24 cellular contexts compared by ENCODE assay signal in genomic region chr10:44389556-44389955, GRCh38. TPM values are rescaled to one million over a fixed set of nuclear protein-coding genes. Genes with fewer than 3 reads are reported as not detected.
A peak's percentile ranks its signal among the peaks of the same experiment; 100 is the strongest.
DNase-seq lines count a peak whose midpoint lies in the region; ATAC-seq and TF ChIP-seq lines count a peak whose summit lies in the region.
"Had no signal": no experiment of that assay in that cellular context is flagged by ENCODE, and none has a peak within 500 bp of the region (broad histone marks: within the 10 kb centered on the region; RNA-seq: fewer than 3 reads in every experiment).

No MANE protein-coding gene starts in this region.

- in situ Hi-C loops in GM13977 (cut with MboI; ENCODE audit: low pct_unique_long_range_greater_than_20kb, low sequenced_read_pairs, unreplicated experiment) = loop anchor here (25.0 kb wide), 1 partner anchor 473 kb away; no protein-coding TSS in a partner anchor

- CTCF ChIA-PET in activated CD8-positive, alpha-beta memory T cell treated with anti-CD3 and anti-CD28 coated beads, Interleukin-2, amount 10 ng/mL, durations not matched to agents 7 days and 5 days (lab: Charles Lee) = no interaction called here

- no peaks in the 10 kb centered on the region for H3K36me3 ChIP-seq in osteoblast (ENCODE audit: insufficient read depth, low read length)
- H3K36me3 ChIP-seq: BE2C; BLaER1 treated with 17β-estradiol and CSF1 and Interleukin-3, amounts not matched to agents 10 nM and 100 nM had no signal

- no peaks in the 10 kb centered on the region for H3K9me3 ChIP-seq in osteoblast (ENCODE audit: low read depth, low read length)
- H3K9me3 ChIP-seq: A549; BE2C; BLaER1 treated with 17β-estradiol and CSF1 and Interleukin-3, amounts not matched to agents 10 nM and 100 nM had no signal

- no peaks in the 10 kb centered on the region for H4K20me1 ChIP-seq in osteoblast (ENCODE audit: insufficient read depth, low read length)

- TF ChIP-seq CTCF in GM13977 (IDR thresholded peaks at IDR 0.05; ENCODE audit: extremely low read depth, insufficient read depth, missing control alignments) (no peak), osteoblast (IDR thresholded peaks at IDR 0.05; ENCODE audit: extremely low read depth, low read depth, low read length) (no peak), chondrocyte (IDR thresholded peaks at IDR 0.05) (no peak)

- H3K4me3 ChIP-seq in osteoblast (ENCODE audit: insufficient read depth, low read length) = no peak overlapping the region
- H3K4me3 ChIP-seq: A549; BLaER1 treated with 17β-estradiol and CSF1 and Interleukin-3, amounts not matched to agents 10 nM and 100 nM; GM23248 had no signal

- H3K79me2 ChIP-seq in osteoblast (ENCODE audit: insufficient read depth, low read length) = peaks cover 6% of the 10 kb centered on the region

- H3K27me3 ChIP-seq in osteoblast (ENCODE audit: insufficient read depth, low read length) = no peaks in the 10 kb centered on the region

- peaks cover 4% of the 10 kb centered on the region for H3K4me1 Mint-ChIP-seq in activated CD8-positive, alpha-beta memory T cell treated with anti-CD3 and anti-CD28 coated beads, Interleukin-2, amount 10 ng/mL, durations not matched to agents 7 days and 5 days
- H3K4me1 Mint-ChIP-seq in chondrocyte (ENCODE audit: low read depth) = peaks cover 16% of the 10 kb centered on the region

- H3K4me2 ChIP-seq in osteoblast (ENCODE audit: insufficient read depth, low read length) = no peak overlapping the region
- H3K4me2 ChIP-seq: A549; BLaER1 treated with 17β-estradiol and CSF1 and Interleukin-3, amounts not matched to agents 10 nM and 100 nM had no signal

- peaks cover 11% of the 10 kb centered on the region for H3K4me1 ChIP-seq in osteoblast (ENCODE audit: insufficient read depth, low read length)
- H3K4me1 ChIP-seq: A549, BE2C had no signal

- no peak overlapping the region for H3K27ac Mint-ChIP-seq in activated CD8-positive, alpha-beta memory T cell treated with anti-CD3 and anti-CD28 coated beads, Interleukin-2, amount 10 ng/mL, durations not matched to agents 7 days and 5 days
- no peak overlapping the region for H3K27ac Mint-ChIP-seq in chondrocyte (ENCODE audit: unreplicated experiment)
- H3K27ac Mint-ChIP-seq: CD14-positive monocyte; CD4-positive, alpha-beta T cell; CD8-positive, alpha-beta memory T cell; H9 had no signal

- peak; percentile 14 for DNase-seq in activated CD8-positive, alpha-beta memory T cell treated with anti-CD3 and anti-CD28 coated beads, Interleukin-2, amount 10 ng/mL, durations not matched to agents 7 days and 5 days
- no peak for DNase-seq in activated CD8-positive, alpha-beta memory T cell treated with anti-CD3 and anti-CD28 coated beads for 24 hours
- DNase-seq in GM13977 (ENCODE audit: low spot score) (peak; percentile 68), RPMI8226 (peak; percentile 32), osteoblast (ENCODE audit: insufficient read length, low spot score, missing footprints) (peak; percentile 67), chondrocyte (ENCODE audit: low spot score) (no peak)
- DNase-seq: 8988T; ACHN; AML-193; BE2C; CD4-positive, alpha-beta T cell; CD8-positive, alpha-beta memory T cell; DMS 273 treated with DMSO at 0.1 percent for 48 hours; DMS53; DMS79 treated with DMSO at 0.1 percent for 48 hours; GF-D8; GM23248; H9 had no signal

- ATAC-seq in activated CD8-positive, alpha-beta memory T cell treated with anti-CD3 and anti-CD28 coated beads, Interleukin-2, amount 10 ng/mL, durations not matched to agents 7 days and 5 days = no peak
- ATAC-seq in GM19397 (IDR thresholded peaks at IDR 0.05; ENCODE audit: unreplicated experiment) = no peak
- ATAC-seq: A549, HCT116 had no signal

- H2AFZ ChIP-seq in osteoblast (ENCODE audit: low read length) = no peak overlapping the region
- H2AFZ ChIP-seq: GM23248 had no signal

- H3K4me3 Mint-ChIP-seq in activated CD8-positive, alpha-beta memory T cell treated with anti-CD3 and anti-CD28 coated beads, Interleukin-2, amount 10 ng/mL, durations not matched to agents 7 days and 5 days = no peak overlapping the region
- H3K4me3 Mint-ChIP-seq in chondrocyte (ENCODE audit: unreplicated experiment) = no peak overlapping the region
- H3K4me3 Mint-ChIP-seq: CD14-positive monocyte; CD4-positive, alpha-beta T cell; CD8-positive, alpha-beta memory T cell; H9 had no signal

- H3K36me3 Mint-ChIP-seq in activated CD8-positive, alpha-beta memory T cell treated with anti-CD3 and anti-CD28 coated beads, Interleukin-2, amount 10 ng/mL, durations not matched to agents 7 days and 5 days = no peaks in the 10 kb centered on the region
- peaks cover 3% of the 10 kb centered on the region for H3K36me3 Mint-ChIP-seq in chondrocyte (ENCODE audit: low read depth)
- H3K36me3 Mint-ChIP-seq: CD14-positive monocyte; CD8-positive, alpha-beta memory T cell had no signal

- H3K9me3 Mint-ChIP-seq in activated CD8-positive, alpha-beta memory T cell treated with anti-CD3 and anti-CD28 coated beads, Interleukin-2, amount 10 ng/mL, durations not matched to agents 7 days and 5 days (ENCODE audit: low read depth) = no peaks in the 10 kb centered on the region
- no peaks in the 10 kb centered on the region for H3K9me3 Mint-ChIP-seq in chondrocyte (ENCODE audit: low read depth)
- H3K9me3 Mint-ChIP-seq: CD4-positive, alpha-beta T cell; CD8-positive, alpha-beta memory T cell had no signal

- H3K27ac ChIP-seq in osteoblast (ENCODE audit: low read depth, low read length) = no peak overlapping the region
- H3K27ac ChIP-seq: A549; BLaER1 treated with 17β-estradiol and CSF1 and Interleukin-3, amounts not matched to agents 10 nM and 100 nM; GM23248 had no signal

- H3K27me3 Mint-ChIP-seq in activated CD8-positive, alpha-beta memory T cell treated with anti-CD3 and anti-CD28 coated beads, Interleukin-2, amount 10 ng/mL, durations not matched to agents 7 days and 5 days = peaks cover 13% of the 10 kb centered on the region
- H3K27me3 Mint-ChIP-seq in chondrocyte (ENCODE audit: low read depth) = peaks cover 6% of the 10 kb centered on the region

RNA-seq across cellular contexts. Expression of gene CXCL12, which starts 4.7 kb away (rescaled TPM):
- not detected for total RNA-seq in activated CD8-positive, alpha-beta memory T cell treated with anti-CD3 and anti-CD28 coated beads, Interleukin-2, amount 10 ng/mL, durations not matched to agents 7 days and 5 days
- total RNA-seq in osteoblast = 288 and 358 TPM in 2 replicates
- total RNA-seq in chondrocyte = 22.7 to 69.4 TPM (median 65.5 TPM) in 3 replicates
- total RNA-seq: CD4-positive, alpha-beta T cell; CD8-positive, alpha-beta memory T cell; G401 had no signal

Comparison
In these comparisons a context has a peak if more than half of its experiments do, and no peak if none do; other contexts are left out.
1. DNase-seq: peak in activated CD8-positive, alpha-beta memory T cell treated with anti-CD3 and anti-CD28 coated beads, Interleukin-2, amount 10 ng/mL, durations not matched to agents 7 days and 5 days (single experiment), GM13977 (single experiment), RPMI8226 (single experiment) and osteoblast (single experiment); none in activated CD8-positive, alpha-beta memory T cell treated with anti-CD3 and anti-CD28 coated beads for 24 hours (single experiment) and chondrocyte (single experiment).
2. RNA of gene CXCL12, which starts 4.7 kb away (total RNA-seq): 288 to 358 TPM in osteoblast and 22.7 to 69.4 TPM in chondrocyte; not detected in activated CD8-positive, alpha-beta memory T cell treated with anti-CD3 and anti-CD28 coated beads, Interleukin-2, amount 10 ng/mL, durations not matched to agents 7 days and 5 days; every median in the first group is over 10 times any median in the second.